Comparison of ENCODE assay signal across 2 cellular contexts in genomic region chr2:171142398-171142797, GRCh38.
TF ChIP-seq lines count a peak whose summit lies in the region.

No MANE protein-coding gene starts in this region.

TF ChIP-seq in HepG2, 621 proteins besides CTCF, POLR2A, EP300 and RAD21:
- no peak for TF ChIP-seq AKNA (CRISPR knock-in tag; IDR thresholded peaks at IDR 0.05; ENCODE audit: borderline replicate concordance)
- no peak for TF ChIP-seq MLLT10 (CRISPR knock-in tag; IDR thresholded peaks at IDR 0.05)
- 0 out of 4 replicates have a peak, but pooled peaks have one; percentile 1 to 13 for TF ChIP-seq MAFK (conservative IDR thresholded peaks at IDR 0.05 in 1 of 2, IDR thresholded peaks at IDR 0.05 in 1 of 2; ENCODE audit: low read length in 2 of 2)

TF ChIP-seq in K562, 482 proteins besides CTCF, POLR2A, EP300 and RAD21:
- TF ChIP-seq ZNF316 (IDR thresholded peaks at IDR 0.05) (peak; percentile 81), C11orf30 (IDR thresholded peaks at IDR 0.05; ENCODE audit: low read depth) (peak; percentile 54), ZNF124 (CRISPR knock-in tag; IDR thresholded peaks at IDR 0.05) (no peak)
